ENCODE assay signal across 32 cellular contexts in genomic region chr21:41349607-41350390, GRCh38. TPM values are rescaled to one million over a fixed set of nuclear protein-coding genes. Genes with fewer than 3 reads are reported as not detected.
"Had no signal": no experiment of that assay in that cellular context is flagged by ENCODE, and none has a peak within 500 bp of the region (broad histone marks: within the 10 kb centered on the region; RNA-seq: fewer than 3 reads in every experiment).

No MANE protein-coding gene starts in this region.

- H3K4me3 ChIP-seq: dorsolateral prefrontal cortex, gastroesophageal sphincter, heart left ventricle, lung, mucosa of descending colon, pancreas, smooth muscle cell, stomach, testis, tibial artery, upper lobe of left lung had no signal

- H3K27me3 Mint-ChIP-seq: memory B cell had no signal

- ATAC-seq: gastroesophageal sphincter, left colon, mucosa of descending colon, pancreas, sciatic nerve had no signal

- H3K27ac ChIP-seq: gastroesophageal sphincter, heart left ventricle, pancreas, stomach, testis, tibial artery, upper lobe of left lung had no signal

- H3K4me3 Mint-ChIP-seq: memory B cell, mesothelial cell of epicardium had no signal

- H3K4me1 ChIP-seq: gastroesophageal sphincter, heart left ventricle, testis, tibial artery, upper lobe of left lung had no signal

- FAIRE-seq: colon, islet of Langerhans, pancreas, urothelium cell line had no signal

- H3K27ac Mint-ChIP-seq: memory B cell, mesothelial cell of epicardium, naive B cell had no signal

- H3K36me3 ChIP-seq: gastroesophageal sphincter, heart left ventricle, neutrophil, tibial artery, upper lobe of left lung had no signal

- H3K4me1 Mint-ChIP-seq: mesothelial cell of epicardium had no signal

- H3K4me2 ChIP-seq: smooth muscle cell had no signal

- H3K36me3 Mint-ChIP-seq: memory B cell, mesothelial cell of epicardium, naive B cell had no signal

- H3K9me3 ChIP-seq: gastroesophageal sphincter, heart left ventricle, mucosa of descending colon, neutrophil, pancreas, stomach, testis, tibial artery, upper lobe of left lung had no signal

- H3K9me3 Mint-ChIP-seq: memory B cell, mesothelial cell of epicardium, naive B cell had no signal

- DNase-seq: central memory CD4-positive, alpha-beta T cell; dorsolateral prefrontal cortex; effector CD4-positive, alpha-beta T cell; foreskin fibroblast; heart left ventricle; hippocampal formation; left colon; naive B cell; stimulated activated CD4-positive, alpha-beta T cell treated with anti-CD3 and anti-CD28 coated beads, Interleukin-12 subunit alpha, Interleukin-12 subunit beta, amount 100 ng/mL, for 4 hours; stimulated activated CD4-positive, alpha-beta T cell treated with anti-CD3 and anti-CD28 coated beads, Interleukin-1b, Interleukin-23, amount 100 ng/mL, for 48 hours; stimulated activated CD4-positive, alpha-beta T cell treated with anti-CD3 and anti-CD28 coated beads, Interleukin-4, amount 100 ng/mL, for 1 hour; stimulated activated CD8-positive, alpha-beta memory T cell treated with anti-CD3 and anti-CD28 coated beads, Interleukin-4, amount 100 ng/mL, for 48 hours; stimulated activated naive CD4-positive, alpha-beta T cell treated with Interleukin-2 at 50 U/mL for 16 hours; stomach; testis; tibial artery; upper lobe of left lung had no signal

- H3K27me3 ChIP-seq: neutrophil, pancreas, testis, upper lobe of left lung had no signal

RNA-seq across cellular contexts. Expression of gene MX2, which starts 12.0 kb away (rescaled TPM):
- polyA plus RNA-seq: neural cell had no signal

RNA-seq across cellular contexts. Expression of gene FAM3B, which starts 33.2 kb away (rescaled TPM):
- total RNA-seq: cerebellum, pulmonary artery endothelial cell, smooth muscle cell had no signal
- polyA plus RNA-seq: neural cell had no signal
